ENCODE assay signal across 32 cellular contexts in genomic region chr7:79357101-79357500, GRCh38.
"Had no signal": no experiment of that assay in that cellular context is flagged by ENCODE, and none has a peak within 500 bp of the region (broad histone marks: within the 10 kb centered on the region; RNA-seq: fewer than 3 reads in every experiment).

No MANE protein-coding gene starts in this region.

- H3K27me3 ChIP-seq: ascending aorta, body of pancreas, breast epithelium, SJCRH30 had no signal

- ATAC-seq: activated CD8-positive, alpha-beta T cell treated with anti-CD3 and anti-CD28 coated beads for 36 hours; body of pancreas; PC-3 had no signal

- H3K36me3 ChIP-seq: ascending aorta, breast epithelium, SJCRH30 had no signal

- H3K4me3 ChIP-seq: ascending aorta, body of pancreas, breast epithelium, SJCRH30, SK-N-MC had no signal

- H3K27ac ChIP-seq: ascending aorta, body of pancreas, breast epithelium, KMS-11, RWPE1, SJCRH30, SK-N-MC had no signal

- DNase-seq: activated CD4-positive, alpha-beta T cell treated with anti-CD3 and anti-CD28 coated beads, Interleukin-2, amount 10 ng/mL, durations not matched to agents 24 days and 14 days; activated CD4-positive, alpha-beta T cell treated with anti-CD3 and anti-CD28 coated beads, Interleukin-2, amount 50 U/mL, for 4 hours; activated CD8-positive, alpha-beta T cell treated with anti-CD3 and anti-CD28 coated beads for 36 hours; activated gamma-delta T cell; activated naive CD4-positive, alpha-beta T cell treated with Interleukin-2 at 50 U/mL for 16 hours; activated naive CD8-positive, alpha-beta T cell treated with anti-CD3 and anti-CD28 coated beads, Interleukin-2, amount 10 ng/mL, durations not matched to agents 7 days and 5 days; activated T-cell treated with anti-CD3 and anti-CD28 coated beads, Interleukin-2, amount 50 U/mL, for 24 hours; amygdala; body of pancreas; caudate nucleus; MM.1S; NCI-H1092 treated with DMSO at 0.1 percent for 48 hours; NCI-H1417; NCI-H146; NCI-H187; NCI-H2029 treated with DMSO at 0.1 percent for 48 hours; NCI-H2107; NCI-H2171; NCI-H446; NCI-H510A treated with DMSO at 0.1 percent for 48 hours; NCI-H526 treated with DMSO at 0.1 percent for 48 hours; NCI-H774; NK-92 treated with Interleukin-12 subunit alpha and Interleukin-12 subunit beta, amount 100 ng/mL, for 24 hours; PC-3; SHP77; SJCRH30 had no signal

- H3K9me3 ChIP-seq: body of pancreas, breast epithelium, SJCRH30 had no signal

- H3K4me1 ChIP-seq: body of pancreas, breast epithelium, SJCRH30 had no signal

- FAIRE-seq: TTC549 had no signal
